ENCODE assay signal across 1 cellular context in the genomic region with DNA sequence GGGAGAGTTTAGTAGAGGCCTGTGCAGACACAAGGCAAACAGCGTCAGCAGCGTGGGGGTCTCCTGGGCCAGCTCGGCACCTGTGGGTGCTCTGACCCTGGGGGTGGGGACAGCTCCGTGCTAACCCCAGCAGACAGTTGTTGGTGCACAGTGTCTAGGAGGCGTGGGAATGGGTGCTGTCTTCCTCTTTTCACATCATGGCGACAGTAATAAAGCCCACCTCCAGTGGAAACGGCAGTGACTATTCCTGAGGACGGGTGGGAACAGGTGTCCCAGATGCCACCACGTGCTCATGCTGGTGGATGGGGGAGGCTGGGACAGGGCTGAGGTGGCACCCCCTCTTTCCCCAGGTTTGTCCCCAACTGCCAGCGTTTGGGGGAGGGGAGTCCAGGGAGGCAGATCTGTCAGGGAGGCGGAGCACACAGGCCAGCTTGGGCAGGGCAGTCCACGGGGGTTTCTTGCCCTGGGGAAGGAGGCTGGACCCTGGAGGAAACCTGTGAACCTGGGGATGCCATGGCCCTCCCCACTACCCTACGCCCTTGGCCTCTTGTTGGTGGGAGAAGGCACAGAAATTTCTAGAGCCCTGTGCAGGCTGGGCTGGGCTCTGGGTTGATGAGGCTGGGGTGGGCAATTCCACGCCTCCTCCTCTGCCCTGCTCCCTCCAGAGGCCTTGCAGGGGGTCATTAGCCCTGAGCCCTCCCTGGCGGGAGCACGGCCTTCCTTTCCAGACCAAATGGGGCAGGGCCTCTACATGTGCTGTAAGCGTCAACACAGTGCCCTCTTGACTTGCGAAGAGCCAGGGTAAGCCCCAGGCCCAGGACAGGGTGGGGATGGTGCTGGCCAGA.
TF ChIP-seq lines count a peak whose summit lies in the region.

No MANE protein-coding gene starts in this region.

TF ChIP-seq in IMR-90, 13 proteins besides CTCF, POLR2A, EP300 and RAD21:
- TF ChIP-seq SMC3 (IDR thresholded peaks at IDR 0.05; ENCODE audit: low read depth, low read length) (no peak), MXI1 (IDR thresholded peaks at IDR 0.05; ENCODE audit: borderline replicate concordance, low read depth, low read length) (no peak), BHLHE40 (IDR thresholded peaks at IDR 0.05; ENCODE audit: low read depth, low read length) (no peak), CEBPB (IDR thresholded peaks at IDR 0.05; ENCODE audit: low read depth, low read length) (no peak), MAFK (IDR thresholded peaks at IDR 0.05; ENCODE audit: low read depth, low read length) (no peak), MAZ (IDR thresholded peaks at IDR 0.05; ENCODE audit: borderline replicate concordance, low read depth, low read length) (no peak), RCOR1 (IDR thresholded peaks at IDR 0.05; ENCODE audit: insufficient replicate concordance, low read length) (no peak), NFE2L2 (IDR thresholded peaks at IDR 0.05; ENCODE audit: low read depth, low read length) (no peak), CHD1 (IDR thresholded peaks at IDR 0.05; ENCODE audit: low read depth, low read length) (no peak)
- TF ChIP-seq, protein P1, sequence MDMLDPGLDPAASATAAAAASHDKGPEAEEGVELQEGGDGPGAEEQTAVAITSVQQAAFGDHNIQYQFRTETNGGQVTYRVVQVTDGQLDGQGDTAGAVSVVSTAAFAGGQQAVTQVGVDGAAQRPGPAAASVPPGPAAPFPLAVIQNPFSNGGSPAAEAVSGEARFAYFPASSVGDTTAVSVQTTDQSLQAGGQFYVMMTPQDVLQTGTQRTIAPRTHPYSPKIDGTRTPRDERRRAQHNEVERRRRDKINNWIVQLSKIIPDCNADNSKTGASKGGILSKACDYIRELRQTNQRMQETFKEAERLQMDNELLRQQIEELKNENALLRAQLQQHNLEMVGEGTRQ (IDR thresholded peaks at IDR 0.05; ENCODE audit: low read depth, low read length), result no peak
- TF ChIP-seq, protein P2, sequence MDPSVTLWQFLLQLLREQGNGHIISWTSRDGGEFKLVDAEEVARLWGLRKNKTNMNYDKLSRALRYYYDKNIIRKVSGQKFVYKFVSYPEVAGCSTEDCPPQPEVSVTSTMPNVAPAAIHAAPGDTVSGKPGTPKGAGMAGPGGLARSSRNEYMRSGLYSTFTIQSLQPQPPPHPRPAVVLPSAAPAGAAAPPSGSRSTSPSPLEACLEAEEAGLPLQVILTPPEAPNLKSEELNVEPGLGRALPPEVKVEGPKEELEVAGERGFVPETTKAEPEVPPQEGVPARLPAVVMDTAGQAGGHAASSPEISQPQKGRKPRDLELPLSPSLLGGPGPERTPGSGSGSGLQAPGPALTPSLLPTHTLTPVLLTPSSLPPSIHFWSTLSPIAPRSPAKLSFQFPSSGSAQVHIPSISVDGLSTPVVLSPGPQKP (IDR thresholded peaks at IDR 0.05; ENCODE audit: borderline replicate concordance, low read depth, low read length), result no peak
